In genomic region chr14:92041203-92041602, GRCh38 we compare ENCODE assay signal across 9 cellular contexts. TPM values are rescaled to one million over a fixed set of nuclear protein-coding genes. Genes with fewer than 3 reads are reported as not detected.
DNase-seq lines count a peak whose midpoint lies in the region; ATAC-seq and TF ChIP-seq lines count a peak whose summit lies in the region.
"Had no signal": no experiment of that assay in that cellular context is flagged by ENCODE, and none has a peak within 500 bp of the region (broad histone marks: within the 10 kb centered on the region; RNA-seq: fewer than 3 reads in every experiment).

No MANE protein-coding gene starts in this region.

- no peak overlapping the region for H2BK12ac ChIP-seq in mesenchymal stem cell (ENCODE audit: low read length in 2 of 2)

- H3K27ac ChIP-seq in mesenchymal stem cell (ENCODE audit: low read length, poor library complexity, severe bottlenecking) (no peak overlapping the region), vagina (peak overlapping the region; percentile 79)

- H2BK15ac ChIP-seq in mesenchymal stem cell (ENCODE audit: low read depth, poor library complexity, severe bottlenecking) = no peak overlapping the region

- H3K9me3 Mint-ChIP-seq in stimulated activated naive CD8-positive, alpha-beta T cell treated with anti-CD3 and anti-CD28 coated beads, Interleukin-15, Interleukin-2, amounts not matched to agents 100 ng/mL and 50 ng/mL, for 24 hours = no peaks in the 10 kb centered on the region
- H3K9me3 Mint-ChIP-seq in activated naive CD8-positive, alpha-beta T cell treated with anti-CD3 and anti-CD28 coated beads, Interleukin-2, amount 10 ng/mL, durations not matched to agents 7 days and 5 days = no peaks in the 10 kb centered on the region

- H3K9ac ChIP-seq in mesenchymal stem cell (ENCODE audit: low read length) = peak overlapping the region; percentile 100

- no peak for ATAC-seq in stimulated activated naive CD8-positive, alpha-beta T cell treated with anti-CD3 and anti-CD28 coated beads, Interleukin-15, Interleukin-2, amounts not matched to agents 100 U/mL and 50 U/mL, for 24 hours
- ATAC-seq in activated naive CD8-positive, alpha-beta T cell treated with anti-CD3 and anti-CD28 coated beads, Interleukin-2, amount 10 ng/mL, durations not matched to agents 7 days and 5 days (ENCODE audit: low read depth) = no peak
- ATAC-seq in HG03135 (IDR thresholded peaks at IDR 0.05; ENCODE audit: unreplicated experiment) = no peak

- no peak overlapping the region for H3K14ac ChIP-seq in mesenchymal stem cell (ENCODE audit: low read length in 2 of 2)

- H3K36me3 Mint-ChIP-seq in stimulated activated naive CD8-positive, alpha-beta T cell treated with anti-CD3 and anti-CD28 coated beads, Interleukin-15, Interleukin-2, amounts not matched to agents 100 ng/mL and 50 ng/mL, for 24 hours (ENCODE audit: low read depth) = peaks cover 11% of the 10 kb centered on the region
- H3K36me3 Mint-ChIP-seq in activated naive CD8-positive, alpha-beta T cell treated with anti-CD3 and anti-CD28 coated beads, Interleukin-2, amount 10 ng/mL, durations not matched to agents 7 days and 5 days = peaks cover 10% of the 10 kb centered on the region

- peaks cover 31% of the 10 kb centered on the region for H3K79me1 ChIP-seq in mesenchymal stem cell (replicated peaks; ENCODE audit: low read length, poor library complexity, severe bottlenecking)

- TF ChIP-seq POLR2A in vagina (IDR thresholded peaks at IDR 0.05) = no peak

- H4K91ac ChIP-seq in mesenchymal stem cell (ENCODE audit: low read length) = no peak overlapping the region

- H3K9me3 ChIP-seq in mesenchymal stem cell (ENCODE audit: control insufficient read depth, low read length) (peaks cover 4% of the 10 kb centered on the region), vagina (no peaks in the 10 kb centered on the region)

- H3K27me3 Mint-ChIP-seq in stimulated activated naive CD8-positive, alpha-beta T cell treated with anti-CD3 and anti-CD28 coated beads, Interleukin-15, Interleukin-2, amounts not matched to agents 100 ng/mL and 50 ng/mL, for 24 hours = no peaks in the 10 kb centered on the region
- no peaks in the 10 kb centered on the region for H3K27me3 Mint-ChIP-seq in activated naive CD8-positive, alpha-beta T cell treated with anti-CD3 and anti-CD28 coated beads, Interleukin-2, amount 10 ng/mL, durations not matched to agents 7 days and 5 days

- peak overlapping the region; percentile 87 for H2AK5ac ChIP-seq in mesenchymal stem cell (ENCODE audit: low read length, severe bottlenecking)

- H3K18ac ChIP-seq in mesenchymal stem cell (ENCODE audit: low read depth in 1 of 2, low read length in 2 of 2) = no peak overlapping the region

- H3K36me3 ChIP-seq in mesenchymal stem cell (ENCODE audit: control insufficient read depth in 1 of 2, insufficient read depth in 2 of 2, low read depth in 1 of 2, low read length in 2 of 2) = peaks cover 0 to 26% of the 10 kb centered on the region in 2 experiments
- H3K36me3 ChIP-seq in vagina = no peaks in the 10 kb centered on the region

- peak overlapping the region; percentile 87 for H3K4me2 ChIP-seq in mesenchymal stem cell (ENCODE audit: low read length, poor library complexity, severe bottlenecking)

- TF ChIP-seq CTCF in vagina (IDR thresholded peaks at IDR 0.05) = no peak

- H3K27me3 ChIP-seq in mesenchymal stem cell (ENCODE audit: control insufficient read depth in 1 of 2, insufficient read depth in 1 of 2, low read length in 2 of 2) = no peaks in the 10 kb centered on the region
- no peaks in the 10 kb centered on the region for H3K27me3 ChIP-seq in vagina

- H3K4ac ChIP-seq in mesenchymal stem cell (ENCODE audit: low read depth in 1 of 2, low read length in 2 of 2) = peak overlapping the region in 1 of 2 experiments; percentile 54

- 96% methylated on average over 9 of the region's 10 CpGs for WGBS in mesenchymal stem cell

- no peak overlapping the region for H3K23ac ChIP-seq in mesenchymal stem cell (ENCODE audit: low read length in 2 of 2)

- H2BK5ac ChIP-seq in mesenchymal stem cell (ENCODE audit: low read depth, low read length, poor library complexity, severe bottlenecking) = no peak overlapping the region

- H3K4me1 Mint-ChIP-seq in stimulated activated naive CD8-positive, alpha-beta T cell treated with anti-CD3 and anti-CD28 coated beads, Interleukin-15, Interleukin-2, amounts not matched to agents 100 ng/mL and 50 ng/mL, for 24 hours (ENCODE audit: low read depth) = peaks cover 33% of the 10 kb centered on the region
- peaks cover 28% of the 10 kb centered on the region for H3K4me1 Mint-ChIP-seq in activated naive CD8-positive, alpha-beta T cell treated with anti-CD3 and anti-CD28 coated beads, Interleukin-2, amount 10 ng/mL, durations not matched to agents 7 days and 5 days

- no peak overlapping the region for H2AFZ ChIP-seq in mesenchymal stem cell (ENCODE audit: low read depth, low read length)

- H3K4me3 ChIP-seq in mesenchymal stem cell (ENCODE audit: insufficient read depth in 1 of 2, low read depth in 1 of 2, low read length in 2 of 2) = peak overlapping the region in 1 of 2 experiments; percentile 96
- peak overlapping the region in 1 of 2 donors; percentile 57 for H3K4me3 ChIP-seq in vagina

- intact Hi-C loops in vagina (cut with DNase I) = no loop called here

- H3K27ac Mint-ChIP-seq in stimulated activated naive CD8-positive, alpha-beta T cell treated with anti-CD3 and anti-CD28 coated beads, Interleukin-15, Interleukin-2, amounts not matched to agents 100 ng/mL and 50 ng/mL, for 24 hours = no peak overlapping the region
- peak overlapping the region; percentile 99 for H3K27ac Mint-ChIP-seq in activated naive CD8-positive, alpha-beta T cell treated with anti-CD3 and anti-CD28 coated beads, Interleukin-2, amount 10 ng/mL, durations not matched to agents 7 days and 5 days

- DNase-seq in stimulated activated naive CD8-positive, alpha-beta T cell treated with anti-CD3 and anti-CD28 coated beads, Interleukin-15, Interleukin-2, amounts not matched to agents 100 U/mL and 50 U/mL, for 24 hours = no peak
- no peak for DNase-seq in activated naive CD8-positive, alpha-beta T cell treated with anti-CD3 and anti-CD28 coated beads, Interleukin-2, amount 10 ng/mL, durations not matched to agents 7 days and 5 days
- no peak for DNase-seq in mesenchymal stem cell
- DNase-seq in vagina (ENCODE audit: extremely low spot score in 2 of 2) = no peak
- no peak for DNase-seq in NCI-H2081 treated with DMSO at 0.1 percent for 48 hours (lab: John Stamatoyannopoulos, UW)
- no peak for DNase-seq in cerebellar nuclear complex (lab: John Stamatoyannopoulos, UW)
- DNase-seq: stimulated activated naive CD4-positive, alpha-beta T cell had no signal

- peak overlapping the region; percentile 96 for H3K4me3 Mint-ChIP-seq in stimulated activated naive CD8-positive, alpha-beta T cell treated with anti-CD3 and anti-CD28 coated beads, Interleukin-15, Interleukin-2, amounts not matched to agents 100 ng/mL and 50 ng/mL, for 24 hours
- H3K4me3 Mint-ChIP-seq in activated naive CD8-positive, alpha-beta T cell treated with anti-CD3 and anti-CD28 coated beads, Interleukin-2, amount 10 ng/mL, durations not matched to agents 7 days and 5 days = peak overlapping the region; percentile 21

- H3K4me1 ChIP-seq in mesenchymal stem cell (ENCODE audit: control insufficient read depth, insufficient read depth, low read depth, low read length) (peaks cover 9% of the 10 kb centered on the region), vagina (peaks cover 36% of the 10 kb centered on the region)

- POLR2A ChIA-PET in activated naive CD8-positive, alpha-beta T cell treated with anti-CD3 and anti-CD28 coated beads, Interleukin-2, amount 10 ng/mL, durations not matched to agents 7 days and 5 days (lab: Charles Lee) = interaction anchor here (1.3 to 2.9 kb wide), 8 partner anchors 9 to 532 kb away, joined by 5 to 31 read pairs (median 10); partner anchors contain the start of genes ATXN3, CPSF2, NDUFB1 and PPP4R3A

- H4K8ac ChIP-seq in mesenchymal stem cell (ENCODE audit: low read length) = peak overlapping the region; percentile 51

- no peak overlapping the region for H2BK120ac ChIP-seq in mesenchymal stem cell (ENCODE audit: low read depth, low read length)

RNA-seq across cellular contexts. Expression of gene TRIP11, which starts 1.3 kb away (rescaled TPM):
- total RNA-seq in activated naive CD8-positive, alpha-beta T cell treated with anti-CD3 and anti-CD28 coated beads, Interleukin-2, amount 10 ng/mL, durations not matched to agents 7 days and 5 days = 10 to 100 TPM; 47.9 to 49.7 TPM
- polyA plus RNA-seq in mesenchymal stem cell (2013, experiment 1 of 2) = 23.5 TPM
- polyA plus RNA-seq in mesenchymal stem cell (2013, experiment 2 of 2) = 23.5 TPM
- 27.0 TPM for total RNA-seq in vagina
